Comparison of ENCODE assay signal across 24 cellular contexts in genomic region chr6:84871925-84872324, GRCh38.
DNase-seq lines count a peak whose midpoint lies in the region; ATAC-seq, FAIRE-seq and TF ChIP-seq lines count a peak whose summit lies in the region.
"Had no signal": no experiment of that assay in that cellular context is flagged by ENCODE, and none has a peak within 500 bp of the region (broad histone marks: within the 10 kb centered on the region; RNA-seq: fewer than 3 reads in every experiment).

No MANE protein-coding gene starts in this region.

- BruUV-seq in MCF 10A (replicated peaks; lab: Mats Ljungman, UMichigan) = no TSS peak

- no peak for FAIRE-seq in bronchial epithelial cell (lab: Jason Lieb, UNC)
- FAIRE-seq: G401.6, GM12878, H1, HTR-8/SVneo, K562 had no signal

- H3K27ac Mint-ChIP-seq in MCF 10A (ENCODE audit: low read depth, unreplicated experiment) = peak overlapping the region; percentile 55
- H3K27ac Mint-ChIP-seq: CD4-positive, alpha-beta T cell had no signal

- H3K4me3 ChIP-seq in breast epithelium = no peak overlapping the region
- no peak overlapping the region for H3K4me3 ChIP-seq in bronchial epithelial cell (ENCODE audit: low read depth, low read length)
- H3K4me3 ChIP-seq: GM12878, K562 had no signal

- ATAC-seq in left ventricle myocardium superior (no peak), HG02981 (IDR thresholded peaks at IDR 0.05; ENCODE audit: unreplicated experiment) (no peak)
- ATAC-seq: GM12878, K562, Panc1 had no signal

- H3K36me3 ChIP-seq in breast epithelium (no peaks in the 10 kb centered on the region), bronchial epithelial cell (ENCODE audit: control insufficient read depth, insufficient read depth, low read length) (no peaks in the 10 kb centered on the region)
- H3K36me3 ChIP-seq: BE2C had no signal

- POLR2A ChIA-PET in MCF 10A (lab: Yijun Ruan, JAX) = interaction anchor here (1.2 kb wide), 1 partner anchor 11 kb away, joined by 3 read pairs; no protein-coding TSS in a partner anchor

- no peaks in the 10 kb centered on the region for H3K27me3 Mint-ChIP-seq in MCF 10A (ENCODE audit: insufficient read depth, unreplicated experiment)
- H3K27me3 Mint-ChIP-seq: CD4-positive, alpha-beta T cell had no signal

- TF ChIP-seq CTCF in MCF 10A (IDR thresholded peaks at IDR 0.05; ENCODE audit: unreplicated experiment) (no peak), breast epithelium (IDR thresholded peaks at IDR 0.05) (no peak), bronchial epithelial cell (IDR thresholded peaks at IDR 0.05; ENCODE audit: insufficient read depth, low read length, severe bottlenecking) (no peak)

- H3K4me3 Mint-ChIP-seq in MCF 10A (ENCODE audit: unreplicated experiment) = no peak overlapping the region
- H3K4me3 Mint-ChIP-seq: CD4-positive, alpha-beta T cell had no signal

- no peaks in the 10 kb centered on the region for H3K4me1 ChIP-seq in breast epithelium
- H3K4me1 ChIP-seq: BE2C had no signal

- intact Hi-C loops in MCF 10A (cut with micrococcal nuclease) (no loop called here), breast epithelium (cut with DNase I; ENCODE audit: low total_unique reads) (no loop called here), left ventricle myocardium superior (cut with micrococcal nuclease) (no loop called here)

- no peaks in the 10 kb centered on the region for H3K9me3 Mint-ChIP-seq in MCF 10A (ENCODE audit: unreplicated experiment)

- no peak for TF ChIP-seq POLR2A in breast epithelium (IDR thresholded peaks at IDR 0.05)

- H3K27ac ChIP-seq in breast epithelium = no peak overlapping the region
- H3K27ac ChIP-seq: 22Rv1, SK-N-MC had no signal

- CTCF ChIA-PET in MCF 10A (lab: Yijun Ruan, JAX) = interaction anchor here (0.6 kb wide), 1 partner anchor 94 kb away, joined by 3 read pairs; no protein-coding TSS in a partner anchor

- DNase-seq in MCF 10A (ENCODE audit: unreplicated experiment) (peak; percentile 25), breast epithelium (ENCODE audit: low spot score in 2 of 2) (no peak), NCI-H69 (lab: John Stamatoyannopoulos, UW) (peak; percentile 8), bronchial epithelial cell (ENCODE audit: low read depth) (peak; percentile 73), CD1c-positive myeloid dendritic cell (ENCODE audit: extremely low spot score) (no peak), NCI-H1694 treated with DMSO at 0.1 percent for 48 hours (lab: John Stamatoyannopoulos, UW) (no peak), left ventricle myocardium superior (no peak)
- DNase-seq: ACHN; BE2C; CD4-positive, alpha-beta T cell; DMS53; Kasumi-1; NCI-H2029 treated with DMSO at 0.1 percent for 48 hours; NCI-H526 treated with DMSO at 0.1 percent for 48 hours; SIG-M5 had no signal

- no peaks in the 10 kb centered on the region for H3K9me3 ChIP-seq in breast epithelium
- H3K9me3 ChIP-seq: BE2C had no signal

- no peaks in the 10 kb centered on the region for H3K36me3 Mint-ChIP-seq in MCF 10A (ENCODE audit: insufficient read depth, unreplicated experiment)

- H3K4me1 Mint-ChIP-seq in MCF 10A (ENCODE audit: insufficient read depth, unreplicated experiment) = peaks cover 39% of the 10 kb centered on the region

- H3K27me3 ChIP-seq in breast epithelium = no peaks in the 10 kb centered on the region
- H3K27me3 ChIP-seq in bronchial epithelial cell (ENCODE audit: control insufficient read depth, insufficient read depth, low read length) = no peaks in the 10 kb centered on the region
- H3K27me3 ChIP-seq: BE2C had no signal

Comparison
In these comparisons a context has a peak if more than half of its experiments do, and no peak if none do; other contexts are left out.
1. DNase-seq: peak in MCF 10A (single experiment), NCI-H69 (single experiment) and bronchial epithelial cell (single experiment); none in breast epithelium (0 of 2), CD1c-positive myeloid dendritic cell (single experiment), NCI-H1694 treated with DMSO at 0.1 percent for 48 hours (single experiment) and left ventricle myocardium superior (single experiment).